Comparison of ENCODE assay signal across 9 cellular contexts in genomic region chr11:15819679-15820286, GRCh38.
DNase-seq lines count a peak whose midpoint lies in the region; ATAC-seq, FAIRE-seq and TF ChIP-seq lines count a peak whose summit lies in the region.
"Had no signal": no experiment of that assay in that cellular context is flagged by ENCODE, and none has a peak within 500 bp of the region (broad histone marks: within the 10 kb centered on the region; RNA-seq: fewer than 3 reads in every experiment).

No MANE protein-coding gene starts in this region.

- peak; percentile 37 to 68 for TF ChIP-seq RAD21 in K562 (CRISPR knock-in tag; conservative IDR thresholded peaks at IDR 0.05 in 1 of 2, IDR thresholded peaks at IDR 0.05 in 1 of 2)

- H2AFZ ChIP-seq in PC-3 (ENCODE audit: low read length) (no peak overlapping the region), K562 (ENCODE audit: low read depth, low read length) (0 out of 2 replicates have a peak overlapping the region, but pooled peaks have one; percentile 25)

- FAIRE-seq in K562 (lab: Jason Lieb, UNC): peak; percentile 88

- DNase-seq in Calu3: peak; percentile 86
- peak; percentile 52 for DNase-seq in PC-3
- DNase-seq in K562 (ENCODE audit: extremely low read depth in 1 of 4, low spot score in 3 of 4): peak; percentile 58 to 66 (median 61)
- peak; percentile 87 for DNase-seq in inferior parietal cortex (ENCODE audit: extremely low spot score)
- peak; percentile 45 for DNase-seq in stimulated activated CD4-positive, alpha-beta T cell treated with anti-CD3 and anti-CD28 coated beads, Interleukin-1b, Interleukin-23, amount 100 ng/mL, for 48 hours
- no peak for DNase-seq in COR-L47 (lab: John Stamatoyannopoulos, UW)

- POLR2A ChIA-PET in PC-3 (lab: Charles Lee; ENCODE audit: unreplicated experiment) (no interaction called here), K562 (lab: Yijun Ruan, JAX) (no interaction called here)

- no peak overlapping the region for H3K4me3 Mint-ChIP-seq in Calu3 (ENCODE audit: low read depth, unreplicated experiment)
- H3K4me3 Mint-ChIP-seq: T-helper 1 cell treated with Interleukin-12 subunit alpha and Interleukin-12 subunit beta and Interleukin-4 antibody, amounts not matched to agents 30 μg/mL and 1 μg/mL, for 36 hours had no signal

- no peak overlapping the region for H3K27ac Mint-ChIP-seq in Calu3 (ENCODE audit: unreplicated experiment)
- H3K27ac Mint-ChIP-seq: T-helper 1 cell treated with Interleukin-12 subunit alpha and Interleukin-12 subunit beta and Interleukin-4 antibody, amounts not matched to agents 30 μg/mL and 1 μg/mL, for 36 hours had no signal

- CTCF ChIA-PET in Calu3 (lab: Charles Lee): interaction anchor here (0.5 to 1.6 kb wide), 3 partner anchors 10 to 794 kb away, joined by 3 to 6 read pairs (median 6); no protein-coding TSS in a partner anchor
- CTCF ChIA-PET in PC-3 (lab: Charles Lee): no interaction called here
- CTCF ChIA-PET in K562 (lab: Yijun Ruan, JAX; ENCODE audit: low intra/inter-chr PET ratio): interaction anchor here (1.2 kb wide), 1 partner anchor 170 kb away, joined by 3 read pairs; no protein-coding TSS in a partner anchor

- H3K4me3 ChIP-seq in PC-3 (ENCODE audit: low read length) (no peak overlapping the region), K562 (no peak overlapping the region)

- H3K27me3 Mint-ChIP-seq in Calu3 (ENCODE audit: unreplicated experiment): no peaks in the 10 kb centered on the region

- no peaks in the 10 kb centered on the region for H3K9me1 ChIP-seq in K562 (ENCODE audit: control insufficient read depth, insufficient read depth, low read length)

- intact Hi-C loops in Calu3 (cut with micrococcal nuclease; ENCODE audit: unreplicated experiment) (loop anchor here (2.0 to 10.0 kb wide), 4 partner anchors 51 to 798 kb away; no protein-coding TSS in a partner anchor), PC-3 (cut with micrococcal nuclease) (no loop called here), K562 (cut with micrococcal nuclease) (loop anchor here (2.0 to 10.0 kb wide), 2 partner anchors 165 to 493 kb away; no protein-coding TSS in a partner anchor)

- no peak overlapping the region for H3K9ac ChIP-seq in PC-3 (ENCODE audit: low read length)
- H3K9ac ChIP-seq in K562 (ENCODE audit: insufficient read depth in 1 of 2, low read depth in 2 of 2, low read length in 2 of 2): no peak overlapping the region

- H3K4me1 Mint-ChIP-seq in Calu3 (ENCODE audit: low read depth, unreplicated experiment): peaks cover 37% of the 10 kb centered on the region

- no peaks in the 10 kb centered on the region for H3K27me3 ChIP-seq in PC-3 (ENCODE audit: low read length)
- peaks cover 0 to under 1% of the 10 kb centered on the region in 2 experiments; a peak in 2 of 5 replicates for H3K27me3 ChIP-seq in K562 (ENCODE audit: control insufficient read depth in 2 of 2, insufficient read depth in 2 of 2, low read length in 2 of 2)

- H3K36me3 Mint-ChIP-seq in Calu3 (ENCODE audit: insufficient read depth, unreplicated experiment): no peaks in the 10 kb centered on the region

- H3F3A ChIP-seq in PC-3 (ENCODE audit: low read length, unreplicated experiment): no peaks in the 10 kb centered on the region

- H4K20me1 ChIP-seq in PC-3 (ENCODE audit: low read length): no peaks in the 10 kb centered on the region
- no peaks in the 10 kb centered on the region for H4K20me1 ChIP-seq in K562 (replicated peaks; ENCODE audit: control insufficient read depth, insufficient read depth, low read length)

- H3K4me2 ChIP-seq in PC-3 (ENCODE audit: low read length): no peak overlapping the region
- H3K4me2 ChIP-seq in K562 (ENCODE audit: insufficient read depth, low read length): no peak overlapping the region

- H3K79me2 ChIP-seq in PC-3 (ENCODE audit: low read length): no peaks in the 10 kb centered on the region
- H3K79me2 ChIP-seq in K562 (ENCODE audit: control insufficient read depth, insufficient read depth, low read length): no peaks in the 10 kb centered on the region

- no peak for TF ChIP-seq POLR2A in K562 (conservative IDR thresholded peaks at IDR 0.05)

- in situ Hi-C loops in K562 (cut with MboI): no loop called here

- H3K36me3 ChIP-seq in PC-3 (ENCODE audit: low read depth, low read length): no peaks in the 10 kb centered on the region
- no peaks in the 10 kb centered on the region for H3K36me3 ChIP-seq in K562 (ENCODE audit: control insufficient read depth, insufficient read depth, low read length)

- 4% methylated on average over 8 of the region's 8 CpGs for WGBS in K562 (ENCODE audit: insufficient coverage, low coverage, missing lambda C conversion rate)

- H3K4me1 ChIP-seq in PC-3 (ENCODE audit: insufficient read depth, low read length): no peaks in the 10 kb centered on the region
- H3K4me1 ChIP-seq in K562 (replicated peaks in 1 of 2; ENCODE audit: control insufficient read depth in 2 of 2, insufficient read depth in 2 of 2, low read length in 2 of 2): no peaks in the 10 kb centered on the region

- H3K9me2 ChIP-seq in PC-3 (replicated peaks; ENCODE audit: low read length): no peaks in the 10 kb centered on the region

- H3K27ac ChIP-seq in PC-3 (ENCODE audit: low read length) (no peak overlapping the region), K562 (ENCODE audit: extremely low read depth, low read depth, low read length) (no peak overlapping the region)

- TF ChIP-seq EP300 in K562 (IDR thresholded peaks at IDR 0.05; ENCODE audit: low read length): no peak

- H3K9me3 Mint-ChIP-seq in Calu3 (ENCODE audit: low read depth, unreplicated experiment): peaks cover 5% of the 10 kb centered on the region
- H3K9me3 Mint-ChIP-seq: T-helper 1 cell treated with Interleukin-12 subunit alpha and Interleukin-12 subunit beta and Interleukin-4 antibody, amounts not matched to agents 30 μg/mL and 1 μg/mL, for 36 hours had no signal

- no peaks in the 10 kb centered on the region for H3K9me3 ChIP-seq in PC-3 (ENCODE audit: low read length)
- H3K9me3 ChIP-seq in K562 (replicated peaks; ENCODE audit: control insufficient read depth, insufficient read depth, low read depth, low read length): no peaks in the 10 kb centered on the region

- BruUV-seq in Calu3 (replicated peaks; lab: Mats Ljungman, UMichigan): no TSS peak
- BruUV-seq in PC-3 (replicated peaks; lab: Mats Ljungman, UMichigan): no TSS peak
- no TSS peak for BruUV-seq in K562 (replicated peaks; lab: Mats Ljungman, UMichigan)

- TF ChIP-seq CTCF in Calu3 (IDR thresholded peaks at IDR 0.05; ENCODE audit: unreplicated experiment) (peak; percentile 82), PC-3 (conservative IDR thresholded peaks at IDR 0.05; ENCODE audit: low read depth, low read length) (peak; percentile 71), K562 (IDR thresholded peaks at IDR 0.05 in 2 of 3, conservative IDR thresholded peaks at IDR 0.05 in 1 of 3; ENCODE audit: insufficient read depth in 2 of 3, low read depth in 1 of 3, low read length in 3 of 3) (peak; percentile 77 to 91 (median 85))

- ATAC-seq in GM19324 (IDR thresholded peaks at IDR 0.05; ENCODE audit: low FRiP score, unreplicated experiment) (peak; percentile 91), HG03354 (IDR thresholded peaks at IDR 0.05; ENCODE audit: poor library complexity, severe bottlenecking, unreplicated experiment) (peak; percentile 96), PC-3 (no peak; the same call in 1 of the 2 replicates), K562 (peak; percentile 95)

TF ChIP-seq in K562, 482 proteins besides CTCF, POLR2A, EP300 and RAD21:
- no peak for TF ChIP-seq BCL6 (CRISPR knock-in tag; IDR thresholded peaks at IDR 0.05)
- TF ChIP-seq MYBL2 (IDR thresholded peaks at IDR 0.05; ENCODE audit: low read depth): no peak
- no peak for TF ChIP-seq MYBL2 (CRISPR knock-in tag; IDR thresholded peaks at IDR 0.05; ENCODE audit: borderline replicate concordance)
- TF ChIP-seq CEBPB (tag; IDR thresholded peaks at IDR 0.05): no peak
- TF ChIP-seq RB1 (IDR thresholded peaks at IDR 0.05; ENCODE audit: low read depth): peak; percentile 28; the same call in 1 of the 2 replicates
- no peak for TF ChIP-seq GABPA (tag; conservative IDR thresholded peaks at IDR 0.05; ENCODE audit: low read depth)
- peak; percentile 72 for TF ChIP-seq SMC3 (conservative IDR thresholded peaks at IDR 0.05; ENCODE audit: insufficient read depth, low read depth, low read length)
- TF ChIP-seq E2F4 (CRISPR knock-in tag; IDR thresholded peaks at IDR 0.05; ENCODE audit: low read depth): no peak
- no peak for TF ChIP-seq NFXL1 (CRISPR knock-in tag; IDR thresholded peaks at IDR 0.05)
- peak; percentile 72; the same call in 1 of the 2 replicates for TF ChIP-seq STAG1 (CRISPR knock-in tag; IDR thresholded peaks at IDR 0.05; ENCODE audit: borderline replicate concordance)
- TF ChIP-seq ZNF12 (CRISPR knock-in tag; IDR thresholded peaks at IDR 0.05): no peak
- TF ChIP-seq COPS2 (conservative IDR thresholded peaks at IDR 0.05): no peak
- no peak for TF ChIP-seq ZFP30 (CRISPR knock-in tag; IDR thresholded peaks at IDR 0.05; ENCODE audit: borderline replicate concordance)
- TF ChIP-seq FOXA3 (CRISPR knock-in tag; conservative IDR thresholded peaks at IDR 0.05 in 1 of 2, IDR thresholded peaks at IDR 0.05 in 1 of 2): no peak
- peak; percentile 63 for TF ChIP-seq SPI1 (IDR thresholded peaks at IDR 0.05; ENCODE audit: borderline replicate concordance, low read depth, low read length)
- TF ChIP-seq SMARCA4 (IDR thresholded peaks at IDR 0.05): no peak
TF ChIP-seq in K562: peak in this region for 4.
